In the genomic region with DNA sequence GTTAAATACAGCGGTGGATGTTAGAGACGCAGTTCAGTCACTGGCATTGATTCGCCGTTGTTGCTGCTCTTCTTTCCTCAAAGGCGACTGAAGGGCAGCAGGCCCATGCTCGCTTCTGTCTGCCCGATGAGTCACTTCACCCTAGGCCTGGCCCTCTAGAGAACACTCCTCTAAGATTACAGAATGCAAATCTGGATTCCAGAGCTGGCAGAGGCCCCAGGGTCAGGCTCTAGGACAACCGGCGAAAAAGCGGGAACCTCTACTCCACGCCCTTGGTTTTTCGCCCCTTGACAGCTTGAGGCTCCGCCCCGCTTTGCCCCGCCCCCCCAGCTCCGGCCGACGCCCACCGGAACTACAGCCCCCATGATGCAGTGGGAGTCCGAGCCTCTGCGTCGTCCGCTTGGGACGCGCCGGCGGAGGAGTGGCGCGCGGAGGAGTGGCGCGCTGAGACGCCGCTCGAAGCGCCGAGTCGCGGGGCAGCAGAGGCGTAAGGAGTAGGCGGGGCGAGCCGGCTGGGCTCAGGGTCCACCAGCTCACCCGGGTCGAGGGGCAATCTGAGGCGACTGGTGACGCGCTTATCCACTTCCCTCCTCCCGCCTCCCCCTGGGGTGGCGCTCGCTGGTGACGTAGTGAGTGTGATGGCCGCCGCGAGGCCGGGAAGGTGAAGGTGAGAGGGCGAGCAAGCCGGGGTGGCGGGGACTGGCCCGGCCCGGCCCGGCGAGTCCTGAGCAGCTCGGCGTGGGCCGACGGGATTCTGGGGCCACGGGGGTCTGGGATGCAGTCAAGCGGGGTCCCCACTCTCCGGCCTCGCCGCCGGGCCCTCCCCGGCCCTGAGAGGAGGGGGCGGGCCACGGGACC, we compare ENCODE assay signal across 8 cellular contexts. TPM values are rescaled to one million over a fixed set of nuclear protein-coding genes. Genes with fewer than 3 reads are reported as not detected.
DNase-seq lines count a peak whose midpoint lies in the region; ATAC-seq and TF ChIP-seq lines count a peak whose summit lies in the region.

TSS of gene MFN2 (plus strand) at position 627 of the 858 bp plus-strand sequence. CDS start 8,725 bp downstream, outside the sequence.

- H3K4me3 ChIP-seq in Jurkat, Clone E6-1 (ENCODE audit: low read length), result peak within 1 kb of the TSS; percentile 97
- H3K4me3 ChIP-seq in PC-9 (peak within 1 kb of the TSS; percentile 85), epithelial cell of proximal tubule (ENCODE audit: low read depth, low read length) (peak within 1 kb of the TSS; percentile 98), mucosa of rectum (ENCODE audit: low read length in 2 of 2) (peak within 1 kb of the TSS; percentile 92 to 95)

- peaks cover 24% of the 10 kb centered on the region; the same call in 1 of the 2 replicates for H3F3A ChIP-seq in PC-9 (ENCODE audit: insufficient read depth, low read depth)

- H3K36me3 ChIP-seq in PC-9 (ENCODE audit: low read depth) (no peaks in the 10 kb centered on the region), mucosa of rectum (ENCODE audit: control insufficient read depth in 2 of 2, insufficient read depth in 2 of 2, low read length in 2 of 2) (peaks cover 17 to 34% of the 10 kb centered on the region in 2 donors)

- peak within 1 kb of the TSS; percentile 74 for H3K27ac ChIP-seq in PC-9
- H3K27ac ChIP-seq in mucosa of rectum (ENCODE audit: low read depth in 2 of 2, low read length in 2 of 2), result peak within 1 kb of the TSS; percentile 92 to 95

- POLR2A ChIA-PET in PC-9 (lab: Charles Lee; ENCODE audit: unreplicated experiment), result interaction anchor here (0.6 to 1.1 kb wide), 8 partner anchors 39 to 677 kb away, joined by 3 to 12 read pairs (median 4); partner anchors contain the start of genes MIIP and PLOD1

- H3K9me2 ChIP-seq in PC-9 (ENCODE audit: insufficient read depth), result no peaks in the 10 kb centered on the region

- peak within 1 kb of the TSS; percentile 81 to 98 for H3K9ac ChIP-seq in mucosa of rectum (ENCODE audit: low read depth in 1 of 2, low read length in 2 of 2)

- BruUV-seq in PC-9 (replicated peaks; lab: Mats Ljungman, UMichigan), result no TSS peak

- DNase-seq in DMS153 (lab: John Stamatoyannopoulos, UW) (peak; percentile 96), PC-9 (peak; percentile 83 to 94), epithelial cell of proximal tubule (ENCODE audit: low read depth) (peak; percentile 53)
- peak; percentile 93 for DNase-seq in Jurkat, Clone E6-1 (ENCODE audit: low read depth, low spot score)
- peak; percentile 91 for DNase-seq in activated T-cell treated with anti-CD3 and anti-CD28 coated beads, Interleukin-2, amount 50 U/mL, for 1 hour
- peak; percentile 95 for DNase-seq in stimulated activated CD8-positive, alpha-beta memory T cell treated with anti-CD3 and anti-CD28 coated beads, Interleukin-4, amount 100 ng/mL, for 48 hours

- CTCF ChIA-PET in PC-9 (lab: Charles Lee), result interaction anchor here (0.6 kb wide), 1 partner anchor 11 kb away, joined by 3 read pairs; no protein-coding TSS in a partner anchor

- H3K79me2 ChIP-seq in PC-9 (ENCODE audit: low read depth), result peaks cover 43% of the 10 kb centered on the region

- peak within 1 kb of the TSS; percentile 80 for H2AFZ ChIP-seq in PC-9

- intact Hi-C loops in PC-9 (cut with micrococcal nuclease; ENCODE audit: unreplicated experiment), result loop anchor here (1.0 to 5.0 kb wide), 3 partner anchors 48 to 143 kb away; partner anchors contain the start of gene PLOD1

- peak within 1 kb of the TSS; percentile 87 for H3K4me2 ChIP-seq in PC-9

- H3K27me3 ChIP-seq in PC-9 (ENCODE audit: insufficient read depth, low read depth) (no peaks in the 10 kb centered on the region), mucosa of rectum (ENCODE audit: control insufficient read depth in 2 of 2, insufficient read depth in 2 of 2, low read length in 2 of 2) (no peaks in the 10 kb centered on the region)

- TF ChIP-seq CTCF in PC-9 (conservative IDR thresholded peaks at IDR 0.05) (no peak), epithelial cell of proximal tubule (conservative IDR thresholded peaks at IDR 0.05; ENCODE audit: low read depth, low read length) (no peak)

- H4K20me1 ChIP-seq in PC-9 (ENCODE audit: insufficient read depth), result peaks cover 4% of the 10 kb centered on the region; the same call in 1 of the 2 replicates

- peak; percentile 88 for ATAC-seq in GM21619 (IDR thresholded peaks at IDR 0.05; ENCODE audit: unreplicated experiment)

- H3K9me3 ChIP-seq in PC-9 (ENCODE audit: insufficient read depth, low read depth) (no peaks in the 10 kb centered on the region), mucosa of rectum (ENCODE audit: control insufficient read depth in 2 of 2, low read length in 2 of 2) (no peaks in the 10 kb centered on the region)

- H3K4me1 ChIP-seq in PC-9 (replicated peaks; ENCODE audit: insufficient read depth), result peaks cover 29% of the 10 kb centered on the region
- peaks cover 43 to 44% of the 10 kb centered on the region in 2 donors for H3K4me1 ChIP-seq in mucosa of rectum (ENCODE audit: control insufficient read depth in 2 of 2, insufficient read depth in 2 of 2, low read length in 2 of 2)

RNA-seq across cellular contexts. Expression of gene MFN2, which starts in this region (rescaled TPM):
- polyA plus RNA-seq in Jurkat, Clone E6-1 (2012; ENCODE audit: insufficient read depth, insufficient read length), result 29.4 TPM
- total RNA-seq in PC-9 (2021) (54.2 and 72.6 TPM in 2 replicates), epithelial cell of proximal tubule (53.6 and 63.2 TPM in 2 replicates)

Comparison
In these comparisons a context has a peak if more than half of its experiments do, and no peak if none do; other contexts are left out.
1. Peak in every context shown above with its lines: DNase-seq, ATAC-seq, H3K4me3 ChIP-seq and H3K27ac ChIP-seq.